Comparison of ENCODE assay signal across 23 cellular contexts in the genomic region with DNA sequence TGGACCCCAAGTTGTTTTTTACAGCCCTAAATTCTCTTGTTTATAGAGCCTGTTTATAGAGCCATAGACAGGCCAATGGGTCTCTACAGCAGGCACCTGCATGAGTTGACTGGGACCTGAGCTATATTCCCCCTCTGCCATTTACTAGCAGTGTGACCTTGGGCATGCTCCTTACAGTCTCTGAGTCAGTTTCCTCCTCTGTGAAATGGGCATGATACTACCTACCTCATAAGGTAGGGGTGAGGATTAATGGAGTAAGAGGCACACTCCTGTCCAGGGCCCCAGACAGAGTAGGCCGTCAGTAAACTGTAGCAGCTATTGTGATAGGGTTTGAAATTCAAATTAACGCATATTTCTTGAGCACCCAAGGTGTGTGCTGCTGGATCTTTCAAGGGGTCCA.
A peak's percentile ranks its signal among the peaks of the same experiment; 100 is the strongest.
DNase-seq lines count a peak whose midpoint lies in the region; ATAC-seq and TF ChIP-seq lines count a peak whose summit lies in the region.
"Had no signal": no experiment of that assay in that cellular context is flagged by ENCODE, and none has a peak within 500 bp of the region (broad histone marks: within the 10 kb centered on the region; RNA-seq: fewer than 3 reads in every experiment).

No MANE protein-coding gene starts in this region.

- in situ Hi-C loops in Panc1 (cut with HindIII; ENCODE audit: low pct_unique_long_range_greater_than_20kb, low sequenced_read_pairs), result no loop called here

- H3K27ac ChIP-seq in ACC112 (ENCODE audit: low read depth, low read length), result peak overlapping the region; percentile 87
- H3K27ac ChIP-seq in Panc1 (ENCODE audit: low read length), result peak overlapping the region; percentile 99
- H3K27ac ChIP-seq: BLaER1, dorsolateral prefrontal cortex had no signal

- H3K4me3 Mint-ChIP-seq in progenitor cell of endocrine pancreas (ENCODE audit: low read depth), result no peak overlapping the region
- H3K4me3 Mint-ChIP-seq in effector memory CD8-positive, alpha-beta T cell, result no peak overlapping the region
- H3K4me3 Mint-ChIP-seq: activated B cell treated with CpG ODN at 0.5 μM for 24 hours; activated naive CD8-positive, alpha-beta T cell; activated T-helper 17 cell treated with anti-CD3 and anti-CD28 coated beads, Interleukin-2, amount 50 U/mL, for 72 hours; stimulated activated naive CD8-positive, alpha-beta T cell treated with anti-CD3 and anti-CD28 coated beads, Interleukin-15, Interleukin-2, amounts not matched to agents 100 ng/mL and 50 ng/mL, for 24 hours had no signal

- H2AFZ ChIP-seq in ACC112 (ENCODE audit: low read length, unreplicated experiment), result no peak overlapping the region

- intact Hi-C loops in Panc1 (cut with micrococcal nuclease; ENCODE audit: unreplicated experiment), result no loop called here
- intact Hi-C loops in left colon (cut with DNase I, micrococcal nuclease), result no loop called here

- 0 out of 2 replicates have a peak, but pooled peaks cover 6% of the 10 kb centered on the region for H3K36me3 ChIP-seq in ACC112 (ENCODE audit: insufficient read depth, low read length)
- H3K36me3 ChIP-seq in Panc1 (ENCODE audit: control insufficient read depth, insufficient read depth, low read length), result no peaks in the 10 kb centered on the region

- peaks cover 35% of the 10 kb centered on the region for H3K4me1 Mint-ChIP-seq in progenitor cell of endocrine pancreas (ENCODE audit: low read depth)
- H3K4me1 Mint-ChIP-seq in effector memory CD8-positive, alpha-beta T cell (ENCODE audit: low read depth in 2 of 2), result peaks cover 2 to 7% of the 10 kb centered on the region in 2 donors

- peaks cover 29% of the 10 kb centered on the region for H3K36me3 Mint-ChIP-seq in progenitor cell of endocrine pancreas (ENCODE audit: insufficient read depth)
- no peaks in the 10 kb centered on the region for H3K36me3 Mint-ChIP-seq in effector memory CD8-positive, alpha-beta T cell (ENCODE audit: insufficient read depth)

- no peaks in the 10 kb centered on the region for H3K9me3 Mint-ChIP-seq in progenitor cell of endocrine pancreas (ENCODE audit: low read depth)
- H3K9me3 Mint-ChIP-seq in effector memory CD8-positive, alpha-beta T cell, result no peaks in the 10 kb centered on the region
- H3K9me3 Mint-ChIP-seq: activated T-helper 17 cell treated with anti-CD3 and anti-CD28 coated beads, Interleukin-2, amount 50 U/mL, for 72 hours; stimulated activated naive CD8-positive, alpha-beta T cell treated with anti-CD3 and anti-CD28 coated beads, Interleukin-15, Interleukin-2, amounts not matched to agents 100 ng/mL and 50 ng/mL, for 24 hours had no signal

- H3K4me3 ChIP-seq in ACC112 (ENCODE audit: low read depth, low read length) (no peak overlapping the region), Panc1 (ENCODE audit: low read depth in 2 of 2, low read length in 2 of 2) (no peak overlapping the region)
- H3K4me3 ChIP-seq: BLaER1, dorsolateral prefrontal cortex, heart right ventricle, tibial nerve had no signal

- peak overlapping the region; percentile 75 for H3K27ac Mint-ChIP-seq in progenitor cell of endocrine pancreas
- H3K27ac Mint-ChIP-seq in effector memory CD8-positive, alpha-beta T cell, result no peak overlapping the region
- H3K27ac Mint-ChIP-seq: activated B cell treated with CpG ODN at 0.5 μM for 24 hours; activated naive CD8-positive, alpha-beta T cell; activated T-helper 17 cell treated with anti-CD3 and anti-CD28 coated beads, Interleukin-2, amount 50 U/mL, for 72 hours; stimulated activated naive CD8-positive, alpha-beta T cell treated with anti-CD3 and anti-CD28 coated beads, Interleukin-15, Interleukin-2, amounts not matched to agents 100 ng/mL and 50 ng/mL, for 24 hours had no signal

- no peak for ATAC-seq in Panc1
- peak; percentile 14 for ATAC-seq in left colon
- ATAC-seq in effector memory CD8-positive, alpha-beta T cell (replicated peaks), result no peak

- H3K9me3 ChIP-seq in Panc1 (ENCODE audit: control insufficient read depth, insufficient read depth, low read depth, low read length), result no peaks in the 10 kb centered on the region
- H3K9me3 ChIP-seq: heart right ventricle, tibial nerve had no signal

- H3K79me2 ChIP-seq in ACC112 (ENCODE audit: control insufficient read depth, insufficient read depth, low read length, unreplicated experiment), result peaks cover 27% of the 10 kb centered on the region

- POLR2A ChIA-PET in Panc1 (lab: Charles Lee), result interaction anchor here (1.0 kb wide), 1 partner anchor 15 kb away, joined by 4 read pairs; no protein-coding TSS in a partner anchor

- DNase-seq in Panc1 (ENCODE audit: low read depth, low spot score) (no peak), left colon (no peak), progenitor cell of endocrine pancreas (ENCODE audit: low spot score, unreplicated experiment) (no peak), midbrain (lab: John Stamatoyannopoulos, UW) (no peak), dedifferentiated amniotic fluid mesenchymal stem cell (ENCODE audit: extremely low spot score) (no peak), NCI-H2107 (lab: John Stamatoyannopoulos, UW) (no peak)
- no peak for DNase-seq in effector memory CD8-positive, alpha-beta T cell
- DNase-seq: activated B cell treated with CpG ODN at 0.5 μM for 24 hours; activated CD4-positive, alpha-beta T cell treated with anti-CD3 and anti-CD28 coated beads, Interleukin-2, amount 50 U/mL, for 4 hours; activated CD8-positive, alpha-beta memory T cell treated with anti-CD3 and anti-CD28 coated beads, Interleukin-2, amount 50 U/mL, for 4 hours; central memory CD4-positive, alpha-beta T cell; dorsolateral prefrontal cortex; HCEC 1CT; heart right ventricle; NCI-H1092; NCI-H187; NCI-H82 had no signal

- TF ChIP-seq CTCF in Panc1 (IDR thresholded peaks at IDR 0.05) (no peak), progenitor cell of endocrine pancreas (IDR thresholded peaks at IDR 0.05; ENCODE audit: unreplicated experiment) (no peak)

- CTCF ChIA-PET in Panc1 (lab: Charles Lee), result interaction anchor here (1.0 kb wide), 1 partner anchor 14 kb away, joined by 3 read pairs; no protein-coding TSS in a partner anchor

- no peaks in the 10 kb centered on the region for H3K27me3 Mint-ChIP-seq in progenitor cell of endocrine pancreas
- H3K27me3 Mint-ChIP-seq in effector memory CD8-positive, alpha-beta T cell, result no peaks in the 10 kb centered on the region
- H3K27me3 Mint-ChIP-seq: activated naive CD8-positive, alpha-beta T cell; activated T-helper 17 cell treated with anti-CD3 and anti-CD28 coated beads, Interleukin-2, amount 50 U/mL, for 72 hours; stimulated activated naive CD8-positive, alpha-beta T cell treated with anti-CD3 and anti-CD28 coated beads, Interleukin-15, Interleukin-2, amounts not matched to agents 100 ng/mL and 50 ng/mL, for 24 hours had no signal

- H3K4me1 ChIP-seq in ACC112 (ENCODE audit: control insufficient read depth, insufficient read depth, low read length, unreplicated experiment), result peaks cover 39% of the 10 kb centered on the region
- H3K4me1 ChIP-seq in Panc1 (ENCODE audit: control insufficient read depth, insufficient read depth, low read length), result peaks cover 80% of the 10 kb centered on the region

- H3K27me3 ChIP-seq in ACC112 (ENCODE audit: insufficient read depth, low read length) (no peaks in the 10 kb centered on the region), Panc1 (ENCODE audit: control insufficient read depth, insufficient read depth, low read length) (no peaks in the 10 kb centered on the region)
- H3K27me3 ChIP-seq: BLaER1, dorsolateral prefrontal cortex, tibial nerve had no signal

- no TSS peak for BruUV-seq in Panc1 (replicated peaks; lab: Mats Ljungman, UMichigan)
